In the genomic region with DNA sequence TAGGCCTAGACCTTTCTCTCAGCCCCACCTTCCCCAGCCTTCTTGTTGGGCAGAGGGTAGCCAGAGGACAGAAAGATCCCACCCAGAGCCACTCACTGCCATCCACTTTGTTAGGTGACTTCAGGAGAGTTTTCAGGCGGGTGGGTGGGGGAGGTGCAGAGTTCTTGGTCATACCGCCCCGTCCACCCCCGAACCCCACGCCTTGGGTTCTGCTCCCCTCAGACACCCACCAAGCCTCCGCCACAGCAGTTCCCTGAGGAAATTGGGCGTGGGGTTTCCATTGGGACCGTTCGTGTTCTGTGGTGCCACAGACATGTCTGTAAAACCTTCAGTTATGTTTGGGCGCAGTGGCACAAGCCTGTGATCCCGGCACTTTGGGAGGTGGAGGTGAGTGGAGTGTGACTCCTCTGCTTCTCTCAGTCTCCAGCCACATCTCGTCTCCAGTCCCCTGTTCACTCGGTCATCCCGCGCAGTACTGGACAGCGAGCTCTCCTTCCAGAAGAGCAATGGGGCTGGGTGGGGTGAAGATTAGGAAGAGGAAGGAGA, we compare ENCODE assay signal across 8 cellular contexts. TPM values are rescaled to one million over a fixed set of nuclear protein-coding genes. Genes with fewer than 3 reads are reported as not detected.
DNase-seq lines count a peak whose midpoint lies in the region; ATAC-seq and TF ChIP-seq lines count a peak whose summit lies in the region.

No MANE protein-coding gene starts in this region.

- no peaks in the 10 kb centered on the region for H3K9me3 ChIP-seq in CD4-positive, alpha-beta T cell (ENCODE audit: control insufficient read depth, low read length)
- no peaks in the 10 kb centered on the region for H3K9me3 ChIP-seq in PC-3 (ENCODE audit: low read length)
- H3K9me3 ChIP-seq in endodermal cell (ENCODE audit: control insufficient read depth, low read length), result peaks cover 27% of the 10 kb centered on the region
- H3K9me3 ChIP-seq in neutrophil, result no peaks in the 10 kb centered on the region

- H3K27me3 ChIP-seq in CD4-positive, alpha-beta T cell (ENCODE audit: control insufficient read depth, insufficient read depth, low read length), result no peaks in the 10 kb centered on the region
- H3K27me3 ChIP-seq in PC-3 (ENCODE audit: low read length) (no peaks in the 10 kb centered on the region), endodermal cell (ENCODE audit: control insufficient read depth, insufficient read depth, low read length, poor library complexity, severe bottlenecking) (no peaks in the 10 kb centered on the region), neutrophil (peaks cover 8% of the 10 kb centered on the region)

- no peaks in the 10 kb centered on the region for H3F3A ChIP-seq in PC-3 (ENCODE audit: low read length, unreplicated experiment)

- H3K4me3 ChIP-seq in PC-3 (ENCODE audit: low read length), result peak overlapping the region; percentile 90
- H3K4me3 ChIP-seq in endodermal cell (ENCODE audit: low read length), result peak overlapping the region; percentile 91
- peak overlapping the region; percentile 79 to 96 for H3K4me3 ChIP-seq in neutrophil (ENCODE audit: low read depth in 1 of 2, low read length in 1 of 2)

- H2AFZ ChIP-seq in PC-3 (ENCODE audit: low read length), result no peak overlapping the region

- peaks cover 29% of the 10 kb centered on the region for H3K4me1 Mint-ChIP-seq in CD4-positive, alpha-beta T cell (ENCODE audit: low read depth)
- peaks cover 13% of the 10 kb centered on the region for H3K4me1 Mint-ChIP-seq in endodermal cell

- H3K36me3 Mint-ChIP-seq in CD4-positive, alpha-beta T cell (ENCODE audit: low read depth), result peaks cover 42% of the 10 kb centered on the region
- H3K36me3 Mint-ChIP-seq in endodermal cell (ENCODE audit: low read depth), result peaks cover 55% of the 10 kb centered on the region

- CTCF ChIA-PET in CD4-positive, alpha-beta T cell (lab: Charles Lee), result no interaction called here
- CTCF ChIA-PET in PC-3 (lab: Charles Lee), result no interaction called here

- peak overlapping the region; percentile 96 for H3K9ac ChIP-seq in PC-3 (ENCODE audit: low read length)
- peak overlapping the region; percentile 87 for H3K9ac ChIP-seq in endodermal cell (ENCODE audit: extremely low read depth, low read length, poor library complexity, severe bottlenecking)

- H3K4me1 ChIP-seq in PC-3 (ENCODE audit: insufficient read depth, low read length) (peaks cover 17% of the 10 kb centered on the region), endodermal cell (ENCODE audit: control insufficient read depth, insufficient read depth, low read length) (no peaks in the 10 kb centered on the region), neutrophil (ENCODE audit: control insufficient read depth in 1 of 2, insufficient read depth in 1 of 2, low read depth in 1 of 2, low read length in 1 of 2) (peaks cover 15 to 19% of the 10 kb centered on the region in 2 experiments)

- H3K27me3 Mint-ChIP-seq in CD4-positive, alpha-beta T cell, result no peaks in the 10 kb centered on the region
- peaks cover 15% of the 10 kb centered on the region for H3K27me3 Mint-ChIP-seq in endodermal cell (ENCODE audit: insufficient read depth)

- BruUV-seq in PC-3 (replicated peaks; lab: Mats Ljungman, UMichigan), result no TSS peak

- peak overlapping the region; percentile 95 for H3K4me2 ChIP-seq in PC-3 (ENCODE audit: low read length)

- peak overlapping the region; percentile 95 for H3K4me3 Mint-ChIP-seq in CD4-positive, alpha-beta T cell
- H3K4me3 Mint-ChIP-seq in endodermal cell, result peak overlapping the region; percentile 84

- peak overlapping the region; percentile 97 for H3K27ac Mint-ChIP-seq in CD4-positive, alpha-beta T cell
- peak overlapping the region; percentile 95 for H3K27ac Mint-ChIP-seq in endodermal cell

- H3K36me3 ChIP-seq in PC-3 (ENCODE audit: low read depth, low read length) (peaks cover 20% of the 10 kb centered on the region), endodermal cell (ENCODE audit: control insufficient read depth, insufficient read depth, low read length) (peaks cover 25% of the 10 kb centered on the region), neutrophil (no peaks in the 10 kb centered on the region)

- 68 to 91% methylated on average over 4 to 16 of the region's 16 CpGs for WGBS in endodermal cell (ENCODE audit: insufficient coverage in 1 of 2, insufficient read length in 1 of 2), 2 experiments

- H3K79me2 ChIP-seq in PC-3 (ENCODE audit: low read length), result peaks cover 31% of the 10 kb centered on the region

- ATAC-seq in CD4-positive, alpha-beta T cell (ENCODE audit: poor library complexity), result no peak
- no peak for ATAC-seq in PC-3

- H3K9me2 ChIP-seq in PC-3 (replicated peaks; ENCODE audit: low read length), result no peaks in the 10 kb centered on the region

- no peaks in the 10 kb centered on the region for H3K9me3 Mint-ChIP-seq in CD4-positive, alpha-beta T cell
- peaks cover 28% of the 10 kb centered on the region for H3K9me3 Mint-ChIP-seq in endodermal cell

- no peak for DNase-seq in CD4-positive, alpha-beta T cell
- no peak for DNase-seq in PC-3
- DNase-seq in endodermal cell, result no peak
- DNase-seq in stimulated activated CD4-positive, alpha-beta T cell treated with anti-CD3 and anti-CD28 coated beads, Interleukin-1b, Interleukin-23, amount 100 ng/mL, for 48 hours, result no peak
- no peak for DNase-seq in SIG-M5 (lab: John Stamatoyannopoulos, UW)
- DNase-seq in hepatic stellate cell (ENCODE audit: low spot score), result no peak
- DNase-seq in midbrain (lab: John Stamatoyannopoulos, UW), result no peak

- intact Hi-C loops in CD4-positive, alpha-beta T cell (cut with DNase I, micrococcal nuclease), result loop anchor here (2.0 to 5.0 kb wide), 2 partner anchors 19 to 117 kb away; a partner anchor contains a TSS
- intact Hi-C loops in PC-3 (cut with micrococcal nuclease), result no loop called here

- H3K27ac ChIP-seq in CD4-positive, alpha-beta T cell (ENCODE audit: low read depth, low read length), result no peak overlapping the region
- H3K27ac ChIP-seq in PC-3 (ENCODE audit: low read length) (peak overlapping the region; percentile 80), endodermal cell (ENCODE audit: low read depth, low read length) (no peak overlapping the region), neutrophil (no peak overlapping the region)

- TF ChIP-seq CTCF in CD4-positive, alpha-beta T cell (IDR thresholded peaks at IDR 0.05), result no peak
- no peak for TF ChIP-seq CTCF in PC-3 (conservative IDR thresholded peaks at IDR 0.05; ENCODE audit: low read depth, low read length)
- TF ChIP-seq CTCF in endodermal cell (conservative IDR thresholded peaks at IDR 0.05), result no peak
- no peak for TF ChIP-seq CTCF in neutrophil (IDR thresholded peaks at IDR 0.05)

- POLR2A ChIA-PET in CD4-positive, alpha-beta T cell (lab: Charles Lee), result interaction anchor here (3.2 kb wide), 1 partner anchor 18 kb away, joined by 11 read pairs; no protein-coding TSS in a partner anchor
- POLR2A ChIA-PET in PC-3 (lab: Charles Lee; ENCODE audit: unreplicated experiment), result no interaction called here

- peaks cover 18% of the 10 kb centered on the region; the same call in 1 of the 2 replicates for H4K20me1 ChIP-seq in PC-3 (ENCODE audit: low read length)

RNA-seq across cellular contexts. Expression of a gene that starts 1.5 kb away (rescaled TPM):
- 100 to 1,000 TPM; 213 to 226 TPM for total RNA-seq in CD4-positive, alpha-beta T cell
- total RNA-seq in PC-3 (2014; rRNA removed), result 884 and 957 TPM in 2 replicates
- total RNA-seq in endodermal cell, result 100 to 1,000 TPM; 722 to 753 TPM
- polyA plus RNA-seq in endodermal cell (2013, experiment 1 of 2), result 847 TPM
- polyA plus RNA-seq in endodermal cell (2013, experiment 2 of 2), result 826 TPM

RNA-seq across cellular contexts. Expression of a gene that starts 38.0 kb away (rescaled TPM):
- 10 to 100 TPM in 1 of 2 experiments, 1 to 10 TPM in 1; 9.9 to 11.5 TPM for total RNA-seq in CD4-positive, alpha-beta T cell
- total RNA-seq in PC-3 (2014; rRNA removed), result 8.0 and 9.4 TPM in 2 replicates
- total RNA-seq in endodermal cell, result 10 to 100 TPM; 13.1 to 14.8 TPM
- polyA plus RNA-seq in endodermal cell (2013, experiment 1 of 2), result 12.0 TPM
- 9.3 TPM for polyA plus RNA-seq in endodermal cell (2013, experiment 2 of 2)

RNA-seq across cellular contexts. Expression of a gene that starts 56.9 kb away (rescaled TPM):
- under 1 TPM; 0.66 to 0.98 TPM for total RNA-seq in CD4-positive, alpha-beta T cell
- total RNA-seq in PC-3 (2014; rRNA removed), result not detected in 2 replicates
- total RNA-seq in endodermal cell, result 1 to 10 TPM; 6.3 to 7.6 TPM
- 8.1 TPM for polyA plus RNA-seq in endodermal cell (2013, experiment 1 of 2)
- polyA plus RNA-seq in endodermal cell (2013, experiment 2 of 2), result 7.7 TPM
